Comparison of ENCODE assay signal across 8 cellular contexts in genomic region chr17:30344283-30345088, GRCh38. TPM values are rescaled to one million over a fixed set of nuclear protein-coding genes. Genes with fewer than 3 reads are reported as not detected.
DNase-seq lines count a peak whose midpoint lies in the region; ATAC-seq and TF ChIP-seq lines count a peak whose summit lies in the region.

No MANE protein-coding gene starts in this region.

- intact Hi-C loops in breast epithelium (cut with DNase I; ENCODE audit: low total_unique reads) (no loop called here), right lobe of liver (cut with DNase I) (loop anchor here in 1 of 2 donors (10.0 kb wide), 1 partner anchor 110 kb away; no protein-coding TSS in a partner anchor), upper lobe of right lung (cut with DNase I) (no loop called here)

- 20% methylated on average over 9 of the region's 9 CpGs for WGBS in right lobe of liver (ENCODE audit: insufficient coverage, low coverage, low lambda C conversion rate, missing lambda C conversion rate)

- H3K36me3 ChIP-seq in breast epithelium (no peaks in the 10 kb centered on the region), right lobe of liver (no peaks in the 10 kb centered on the region), upper lobe of right lung (no peaks in the 10 kb centered on the region)

- TF ChIP-seq CTCF in breast epithelium (IDR thresholded peaks at IDR 0.05) (no peak), right lobe of liver (IDR thresholded peaks at IDR 0.05) (peak in 1 of 4 donors; percentile 0), upper lobe of right lung (IDR thresholded peaks at IDR 0.05) (no peak)

- no peaks in the 10 kb centered on the region for H3K9me3 ChIP-seq in breast epithelium
- H3K9me3 ChIP-seq in right lobe of liver = no peaks in the 10 kb centered on the region
- no peaks in the 10 kb centered on the region for H3K9me3 ChIP-seq in upper lobe of right lung

- H3K4me1 ChIP-seq in breast epithelium (peaks cover 0 to 7% of the 10 kb centered on the region in 2 donors), right lobe of liver (peaks cover 0 to 41% (median 16%) of the 10 kb centered on the region in 4 donors), upper lobe of right lung (peaks cover 43% of the 10 kb centered on the region)

- H3K27me3 ChIP-seq in breast epithelium (no peaks in the 10 kb centered on the region), right lobe of liver (no peaks in the 10 kb centered on the region), upper lobe of right lung (no peaks in the 10 kb centered on the region)

- ATAC-seq in right lobe of liver (peak; percentile 75 to 88 (median 86)), upper lobe of right lung (peak; percentile 87), GM19463 (IDR thresholded peaks at IDR 0.05; ENCODE audit: unreplicated experiment) (no peak), GM21786 (IDR thresholded peaks at IDR 0.05; ENCODE audit: unreplicated experiment) (no peak)

- H3K27ac ChIP-seq in breast epithelium (peak overlapping the region; percentile 86 to 88), right lobe of liver (peak overlapping the region; percentile 53 to 72 (median 61)), upper lobe of right lung (peak overlapping the region; percentile 75)

- H3K4me3 ChIP-seq in breast epithelium (peak overlapping the region in 1 of 3 donors; percentile 16), right lobe of liver (peak overlapping the region in 1 of 3 donors; percentile 0), upper lobe of right lung (no peak overlapping the region)

- TF ChIP-seq POLR2A in breast epithelium (IDR thresholded peaks at IDR 0.05) (no peak), right lobe of liver (IDR thresholded peaks at IDR 0.05) (peak; percentile 37)

- DNase-seq in CD1c-positive myeloid dendritic cell (ENCODE audit: extremely low spot score) (peak; percentile 56), NCI-H345 (lab: John Stamatoyannopoulos, UW) (peak; percentile 66), breast epithelium (ENCODE audit: low spot score in 2 of 2) (peak in 1 of 2 donors; percentile 48), right lobe of liver (peak; percentile 75 to 85 (median 85)), upper lobe of right lung (peak; percentile 72), T-helper 2 cell (no peak)

RNA-seq across cellular contexts. Expression of gene TMIGD1, which starts 10.6 kb away (rescaled TPM):
- total RNA-seq in breast epithelium = 1 to 10 TPM in 1 of 3 donors, not detected in 2; 1.6 TPM
- not detected for total RNA-seq in right lobe of liver
- total RNA-seq in upper lobe of right lung = not detected

RNA-seq across cellular contexts. Expression of gene CPD, which starts 34.2 kb away (rescaled TPM):
- 100 to 1,000 TPM in 1 of 3 donors, 10 to 100 TPM in 2; 74.1 to 110 (median 87.7) TPM for total RNA-seq in breast epithelium
- total RNA-seq in right lobe of liver = 100 to 1,000 TPM in 2 of 6 experiments, 10 to 100 TPM in 4; 42.2 to 129 (median 53.5) TPM
- 75.3 TPM for total RNA-seq in upper lobe of right lung

RNA-seq across cellular contexts. Expression of gene BLMH, which starts 52.7 kb away (rescaled TPM):
- total RNA-seq in breast epithelium (10 to 100 TPM; 20.5 to 29.4 (median 21.3) TPM), right lobe of liver (1 to 10 TPM; 7.0 to 9.2 (median 7.3) TPM), upper lobe of right lung (26.0 TPM)

Comparison
In these comparisons a context has a peak if more than half of its experiments do, and no peak if none do; other contexts are left out.
1. DNase-seq: peak in CD1c-positive myeloid dendritic cell (single experiment), NCI-H345 (single experiment), right lobe of liver (3 of 3) and upper lobe of right lung (single experiment); none in T-helper 2 cell (0 of 5).
2. ATAC-seq: peak in right lobe of liver (4 of 4) and upper lobe of right lung (single experiment); none in GM19463 (single experiment) and GM21786 (single experiment).
3. Peak in every context shown above with its lines, with median percentiles within 50 percentile points of each other: H3K27ac ChIP-seq.